18 cellular contexts compared by ENCODE assay signal in the genomic region with DNA sequence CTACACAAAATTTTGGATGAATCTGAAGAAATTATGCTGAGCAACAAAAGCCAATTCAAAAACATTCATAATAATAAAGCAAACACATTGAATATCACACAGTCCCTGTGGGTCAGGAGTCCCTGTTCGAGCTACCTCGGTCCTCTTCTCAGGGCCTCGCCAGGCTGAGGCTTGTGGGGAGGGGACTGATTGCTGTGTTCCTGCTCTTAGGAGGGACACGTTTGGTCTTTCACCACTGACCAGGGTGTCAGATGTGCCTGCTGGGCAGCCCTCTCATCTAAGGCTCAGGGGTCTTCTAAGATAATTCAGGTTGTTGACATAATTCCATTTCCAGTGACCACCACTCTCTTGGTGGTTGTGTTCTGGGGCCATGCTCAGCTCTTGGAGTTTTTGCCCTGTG.
DNase-seq lines count a peak whose midpoint lies in the region; ATAC-seq and TF ChIP-seq lines count a peak whose summit lies in the region.
"Had no signal": no experiment of that assay in that cellular context is flagged by ENCODE, and none has a peak within 500 bp of the region (broad histone marks: within the 10 kb centered on the region; RNA-seq: fewer than 3 reads in every experiment).

No MANE protein-coding gene starts in this region.

- WGBS in spleen, 5 donors, result 62 to 68% (median 67%) methylated on average over 4 of the region's 4 CpGs

- H3K4me3 ChIP-seq in WERI-Rb-1 (ENCODE audit: low read depth, low read length), result 0 out of 2 replicates have a peak overlapping the region, but pooled peaks have one; percentile 4
- H3K4me3 ChIP-seq in spleen, result no peak overlapping the region
- H3K4me3 ChIP-seq in HAP-1, result no peak overlapping the region
- H3K4me3 ChIP-seq: GM12878, GM23248 had no signal

- no peaks in the 10 kb centered on the region for H3K36me3 ChIP-seq in WERI-Rb-1
- no peaks in the 10 kb centered on the region for H3K36me3 ChIP-seq in spleen
- no peaks in the 10 kb centered on the region for H3K36me3 ChIP-seq in HAP-1 (replicated peaks)

- no peak overlapping the region for H3K27ac Mint-ChIP-seq in WTC11
- no peak overlapping the region for H3K27ac Mint-ChIP-seq in glutamatergic neuron (ENCODE audit: unreplicated experiment)
- H3K27ac Mint-ChIP-seq: CD4-positive, alpha-beta memory T cell had no signal

- TF ChIP-seq CTCF in WERI-Rb-1 (IDR thresholded peaks at IDR 0.05; ENCODE audit: low read depth, low read length) (no peak), WTC11 (IDR thresholded peaks at IDR 0.05) (no peak), spleen (IDR thresholded peaks at IDR 0.05 in 8 of 11, conservative IDR thresholded peaks at IDR 0.05 in 3 of 11) (no peak), glutamatergic neuron (IDR thresholded peaks at IDR 0.05; ENCODE audit: partially characterized antibody, unreplicated experiment) (no peak)

- in situ Hi-C loops in HAP-1 (cut with MboI; ENCODE audit: low sequenced_read_pairs), result no loop called here

- H3K4me1 ChIP-seq in spleen, result no peaks in the 10 kb centered on the region
- no peaks in the 10 kb centered on the region for H3K4me1 ChIP-seq in HAP-1
- H3K4me1 ChIP-seq: Caco-2 had no signal

- no peak for ATAC-seq in WTC11
- ATAC-seq: GM12878, HCT116 had no signal

- DNase-seq in WERI-Rb-1 (peak; percentile 51), WTC11 (ENCODE audit: low spot score) (peak; percentile 3), mesenteric fat pad (ENCODE audit: low spot score) (peak; percentile 78), spleen (peak; percentile 32), activated T-cell treated with anti-CD3 and anti-CD28 coated beads for 4 hours (no peak), glutamatergic neuron (no peak), HAP-1 (ENCODE audit: low spot score in 2 of 2) (no peak)
- DNase-seq: C1 segment of cervical spinal cord; Caco-2; CD4-positive, alpha-beta memory T cell; DMS153; DMS79; EL; GDM1; GM23248; H7 had no signal

- intact Hi-C loops in spleen (cut with DNase I; ENCODE audit: low total_unique reads), result no loop called here

- H3K4me1 Mint-ChIP-seq in WTC11, result peaks cover 12% of the 10 kb centered on the region
- peaks cover 3% of the 10 kb centered on the region for H3K4me1 Mint-ChIP-seq in glutamatergic neuron (ENCODE audit: low read depth, unreplicated experiment)
- H3K4me1 Mint-ChIP-seq: CD4-positive, alpha-beta memory T cell had no signal

- H3K4me3 Mint-ChIP-seq in WTC11, result no peak overlapping the region
- no peak overlapping the region for H3K4me3 Mint-ChIP-seq in glutamatergic neuron (ENCODE audit: unreplicated experiment)
- H3K4me3 Mint-ChIP-seq: CD4-positive, alpha-beta memory T cell had no signal

- peaks cover 11% of the 10 kb centered on the region for H3K9me3 ChIP-seq in WERI-Rb-1 (ENCODE audit: severe bottlenecking)
- peaks cover 0 to 14% (median 7%) of the 10 kb centered on the region in 8 donors for H3K9me3 ChIP-seq in spleen
- no peaks in the 10 kb centered on the region for H3K9me3 ChIP-seq in HAP-1
- H3K9me3 ChIP-seq: Caco-2 had no signal

- no peak for TF ChIP-seq POLR2A in spleen (IDR thresholded peaks at IDR 0.05)

- H3K27ac ChIP-seq in WERI-Rb-1 (peak overlapping the region; percentile 79), spleen (no peak overlapping the region)
- H3K27ac ChIP-seq: GM23248 had no signal

- H3K27me3 ChIP-seq in WERI-Rb-1 (ENCODE audit: insufficient read depth, low read depth, severe bottlenecking) (no peaks in the 10 kb centered on the region), spleen (replicated peaks in 1 of 7) (peaks cover 0 to 3% (median 0%) of the 10 kb centered on the region in 7 donors), HAP-1 (ENCODE audit: low read depth) (no peaks in the 10 kb centered on the region)

- H3K9me3 Mint-ChIP-seq in WTC11, result peaks cover 25% of the 10 kb centered on the region
- H3K9me3 Mint-ChIP-seq in glutamatergic neuron (ENCODE audit: unreplicated experiment), result peaks cover 4% of the 10 kb centered on the region

- POLR2A ChIA-PET in WTC11 (lab: Charles Lee), result no interaction called here

- H3K36me3 Mint-ChIP-seq in WTC11 (peaks cover 6% of the 10 kb centered on the region), glutamatergic neuron (ENCODE audit: unreplicated experiment) (peaks cover 3% of the 10 kb centered on the region)
- H3K36me3 Mint-ChIP-seq: CD4-positive, alpha-beta memory T cell had no signal

- no peaks in the 10 kb centered on the region for H3K27me3 Mint-ChIP-seq in WTC11 (ENCODE audit: low read depth)
- peaks cover 8% of the 10 kb centered on the region for H3K27me3 Mint-ChIP-seq in glutamatergic neuron (ENCODE audit: unreplicated experiment)
- H3K27me3 Mint-ChIP-seq: CD4-positive, alpha-beta memory T cell had no signal

- CTCF ChIA-PET in WTC11 (lab: Charles Lee), result interaction anchor here (1.0 kb wide), 1 partner anchor 41 kb away, joined by 3 read pairs; no protein-coding TSS in a partner anchor

TF ChIP-seq in WTC11, 78 proteins besides CTCF, POLR2A, EP300 and RAD21:
- TF ChIP-seq MYBL2 (CRISPR knock-in tag; IDR thresholded peaks at IDR 0.05) (no peak), OVOL2 (CRISPR knock-in tag; IDR thresholded peaks at IDR 0.05; ENCODE audit: borderline replicate concordance) (no peak), ZBTB21 (CRISPR knock-in tag; IDR thresholded peaks at IDR 0.05; ENCODE audit: borderline replicate concordance) (no peak), ZNF138 (CRISPR knock-in tag; conservative IDR thresholded peaks at IDR 0.05) (no peak), TEAD1 (CRISPR knock-in tag; IDR thresholded peaks at IDR 0.05) (no peak), PREB (CRISPR knock-in tag; IDR thresholded peaks at IDR 0.05; ENCODE audit: borderline replicate concordance) (no peak), STAT6 (CRISPR knock-in tag; conservative IDR thresholded peaks at IDR 0.05; ENCODE audit: low read depth) (no peak), TCF7 (CRISPR knock-in tag; IDR thresholded peaks at IDR 0.05; ENCODE audit: low read depth) (no peak)
- TF ChIP-seq, protein P1, sequence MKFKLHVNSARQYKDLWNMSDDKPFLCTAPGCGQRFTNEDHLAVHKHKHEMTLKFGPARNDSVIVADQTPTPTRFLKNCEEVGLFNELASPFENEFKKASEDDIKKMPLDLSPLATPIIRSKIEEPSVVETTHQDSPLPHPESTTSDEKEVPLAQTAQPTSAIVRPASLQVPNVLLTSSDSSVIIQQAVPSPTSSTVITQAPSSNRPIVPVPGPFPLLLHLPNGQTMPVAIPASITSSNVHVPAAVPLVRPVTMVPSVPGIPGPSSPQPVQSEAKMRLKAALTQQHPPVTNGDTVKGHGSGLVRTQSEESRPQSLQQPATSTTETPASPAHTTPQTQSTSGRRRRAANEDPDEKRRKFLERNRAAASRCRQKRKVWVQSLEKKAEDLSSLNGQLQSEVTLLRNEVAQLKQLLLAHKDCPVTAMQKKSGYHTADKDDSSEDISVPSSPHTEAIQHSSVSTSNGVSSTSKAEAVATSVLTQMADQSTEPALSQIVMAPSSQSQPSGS (CRISPR knock-in tag; IDR thresholded peaks at IDR 0.05; ENCODE audit: borderline replicate concordance, low read depth), result no peak

Comparison
In these comparisons a context has a peak if more than half of its experiments do, and no peak if none do; other contexts are left out.
1. DNase-seq: peak in WERI-Rb-1 (single experiment), WTC11 (single experiment), mesenteric fat pad (single experiment) and spleen (single experiment); none in activated T-cell treated with anti-CD3 and anti-CD28 coated beads for 4 hours (single experiment), glutamatergic neuron (single experiment) and HAP-1 (0 of 2).